Comparison of ENCODE assay signal across 26 cellular contexts in genomic region chr5:150341331-150341730, GRCh38. TPM values are rescaled to one million over a fixed set of nuclear protein-coding genes. Genes with fewer than 3 reads are reported as not detected.
DNase-seq lines count a peak whose midpoint lies in the region; ATAC-seq, FAIRE-seq and TF ChIP-seq lines count a peak whose summit lies in the region.
"Had no signal": no experiment of that assay in that cellular context is flagged by ENCODE, and none has a peak within 500 bp of the region (broad histone marks: within the 10 kb centered on the region; RNA-seq: fewer than 3 reads in every experiment).

No MANE protein-coding gene starts in this region.

- H3K9ac ChIP-seq in MM.1S (ENCODE audit: low read length) = no peak overlapping the region

- H3K9me3 ChIP-seq in MM.1S (replicated peaks; ENCODE audit: insufficient read depth, low read length) (no peaks in the 10 kb centered on the region), SJCRH30 (replicated peaks) (no peaks in the 10 kb centered on the region)
- H3K9me3 ChIP-seq: A549, Caco-2, HAP-1 had no signal

- no peaks in the 10 kb centered on the region for H3K27me3 Mint-ChIP-seq in stimulated activated naive B cell treated with anti-CD40 and anti-IgM and Interleukin-4, amounts not matched to agents 10 μg/mL and 1 μg/mL and 100 μg/mL, for 72 hours

- CTCF ChIA-PET in GM10248 (lab: Yijun Ruan, JAX) = interaction anchor here (4.1 kb wide), 1 partner anchor 9 kb away, joined by 20 read pairs; no protein-coding TSS in a partner anchor

- H3K4me1 ChIP-seq in MM.1S (ENCODE audit: low read length) (peaks cover 61% of the 10 kb centered on the region), SJCRH30 (peaks cover 49% of the 10 kb centered on the region)
- H3K4me1 ChIP-seq: Caco-2, HAP-1 had no signal

- peaks cover 45% of the 10 kb centered on the region for H3F3A ChIP-seq in MM.1S (ENCODE audit: insufficient read depth, low read length)

- peaks cover 25 to 40% of the 10 kb centered on the region in 2 donors for H3K4me1 Mint-ChIP-seq in stimulated activated naive B cell treated with anti-CD40 and anti-IgM and Interleukin-4, amounts not matched to agents 10 μg/mL and 1 μg/mL and 100 μg/mL, for 72 hours

- no peaks in the 10 kb centered on the region for H3K9me2 ChIP-seq in MM.1S (replicated peaks; ENCODE audit: insufficient read depth, low read length)

- peak overlapping the region; percentile 34; the same call in 1 of the 2 replicates for H3K4me2 ChIP-seq in MM.1S (ENCODE audit: low read depth, low read length)
- H3K4me2 ChIP-seq: A549, GM23338 had no signal

- H3K27ac ChIP-seq in MM.1S (ENCODE audit: low read length) (peak overlapping the region; percentile 48; the same call in 1 of the 2 replicates), SJCRH30 (no peak overlapping the region)
- H3K27ac ChIP-seq: A549, RWPE1 had no signal

- no peaks in the 10 kb centered on the region for H3K27me3 ChIP-seq in MM.1S (replicated peaks; ENCODE audit: insufficient read depth, low read length)
- H3K27me3 ChIP-seq in SJCRH30 = peaks cover 9% of the 10 kb centered on the region; the same call in 1 of the 2 replicates

- no peaks in the 10 kb centered on the region for H3K79me2 ChIP-seq in MM.1S (ENCODE audit: low read length)

- ATAC-seq in stimulated activated naive B cell treated with anti-CD40 and anti-IgM and Interleukin-4, amounts not matched to agents 10 μg/mL and 1 μg/mL and 100 μg/mL, for 72 hours (replicated peaks) = peak; percentile 13 to 15
- no peak for ATAC-seq in HG03520 (IDR thresholded peaks at IDR 0.05; ENCODE audit: unreplicated experiment)
- ATAC-seq: A549; CD8-positive, alpha-beta T cell; GM23338 had no signal

- TF ChIP-seq CTCF in D721Med (IDR thresholded peaks at IDR 0.05; ENCODE audit: insufficient read depth, missing control alignments) = no peak
- TF ChIP-seq CTCF in MM.1S (IDR thresholded peaks at IDR 0.05; ENCODE audit: low read length) = no peak
- TF ChIP-seq CTCF in GM10248 (IDR thresholded peaks at IDR 0.05; ENCODE audit: control extremely low read depth, extremely low read depth, low read depth, missing control alignments) = no peak

- no peak for FAIRE-seq in D721Med (lab: Jason Lieb, UNC)
- FAIRE-seq: A549 had no signal

- H3K36me3 ChIP-seq in MM.1S (replicated peaks; ENCODE audit: insufficient read depth, low read length) (no peaks in the 10 kb centered on the region), SJCRH30 (no peaks in the 10 kb centered on the region)
- H3K36me3 ChIP-seq: HAP-1 had no signal

- no peaks in the 10 kb centered on the region for H4K20me1 ChIP-seq in MM.1S (ENCODE audit: insufficient read depth, low read length)

- no peak overlapping the region for H3K4me3 ChIP-seq in MM.1S (ENCODE audit: low read length)
- H3K4me3 ChIP-seq in SJCRH30 = no peak overlapping the region
- H3K4me3 ChIP-seq: A549, GM23338, HAP-1 had no signal

- H3K9me3 Mint-ChIP-seq in stimulated activated naive B cell treated with anti-CD40 and anti-IgM and Interleukin-4, amounts not matched to agents 10 μg/mL and 1 μg/mL and 100 μg/mL, for 72 hours = no peaks in the 10 kb centered on the region
- H3K9me3 Mint-ChIP-seq: CD8-positive, alpha-beta T cell; GM23338; HFFc6; IgD-negative memory B cell had no signal

- no peaks in the 10 kb centered on the region for H3K36me3 Mint-ChIP-seq in stimulated activated naive B cell treated with anti-CD40 and anti-IgM and Interleukin-4, amounts not matched to agents 10 μg/mL and 1 μg/mL and 100 μg/mL, for 72 hours
- H3K36me3 Mint-ChIP-seq: CD8-positive, alpha-beta T cell; IgD-negative memory B cell had no signal

- POLR2A ChIA-PET in GM10248 (lab: Yijun Ruan, JAX) = interaction anchor here (0.6 kb wide), 1 partner anchor 338 kb away, joined by 4 read pairs; no protein-coding TSS in a partner anchor

- DNase-seq in D721Med (ENCODE audit: insufficient read length, low spot score) (peak; percentile 45), MM.1S (peak; percentile 14), SJCRH30 (peak; percentile 50 to 71), GM10248 (ENCODE audit: extremely low spot score) (no peak)
- no peak for DNase-seq in stimulated activated naive B cell treated with anti-CD40 and anti-IgM and Interleukin-4, amounts not matched to agents 10 μg/mL and 1 μg/mL and 100 μg/mL, for 72 hours
- DNase-seq in stimulated activated naive CD4-positive, alpha-beta T cell (lab: John Stamatoyannopoulos, UW) = no peak
- DNase-seq: AML-193; C1 segment of cervical spinal cord; Caco-2; CD8-positive, alpha-beta T cell; DMS153; HFFc6; NCI-H1105; NCI-H146; NCI-H2029; NCI-H446; NCI-H524 treated with DMSO at 0.1 percent for 48 hours; NCI-H774; SHP77; T-helper 1 cell had no signal

- no peak overlapping the region for H3K27ac Mint-ChIP-seq in stimulated activated naive B cell treated with anti-CD40 and anti-IgM and Interleukin-4, amounts not matched to agents 10 μg/mL and 1 μg/mL and 100 μg/mL, for 72 hours
- H3K27ac Mint-ChIP-seq: CD8-positive, alpha-beta T cell; GM23338; HFFc6 had no signal

- H3K4me3 Mint-ChIP-seq in stimulated activated naive B cell treated with anti-CD40 and anti-IgM and Interleukin-4, amounts not matched to agents 10 μg/mL and 1 μg/mL and 100 μg/mL, for 72 hours = no peak overlapping the region
- H3K4me3 Mint-ChIP-seq: CD8-positive, alpha-beta T cell; GM23338; HFFc6; IgD-negative memory B cell had no signal

- 0 out of 2 replicates have a peak overlapping the region, but pooled peaks have one; percentile 18 for H2AFZ ChIP-seq in MM.1S (ENCODE audit: low read length)
- H2AFZ ChIP-seq: GM23338 had no signal

RNA-seq across cellular contexts. Expression of gene TCOF1, which starts 16.2 kb away (rescaled TPM):
- total RNA-seq in SJCRH30 (2014; rRNA removed; shearing (Covaris generic)) = 58.9 and 60.4 TPM in 2 replicates

RNA-seq across cellular contexts. Expression of gene ARSI, which starts 38.6 kb away (rescaled TPM):
- total RNA-seq in SJCRH30 (2014; rRNA removed; shearing (Covaris generic)) = 0.18 and 0.28 TPM in 2 replicates

RNA-seq across cellular contexts. Expression of gene CAMK2A, which starts 51.8 kb away (rescaled TPM):
- total RNA-seq in SJCRH30 (2014; rRNA removed; shearing (Covaris generic)) = 0.41 and 0.42 TPM in 2 replicates
- total RNA-seq: Caco-2, GM23338 had no signal

Comparison
In these comparisons a context has a peak if more than half of its experiments do, and no peak if none do; other contexts are left out.
1. DNase-seq: peak in D721Med (single experiment), MM.1S (single experiment) and SJCRH30 (2 of 2); none in stimulated activated naive B cell treated with anti-CD40 and anti-IgM and Interleukin-4, amounts not matched to agents 10 μg/mL and 1 μg/mL and 100 μg/mL, for 72 hours (single experiment), GM10248 (single experiment) and stimulated activated naive CD4-positive, alpha-beta T cell (0 of 6).